ENCODE assay signal across 15 cellular contexts in the genomic region with DNA sequence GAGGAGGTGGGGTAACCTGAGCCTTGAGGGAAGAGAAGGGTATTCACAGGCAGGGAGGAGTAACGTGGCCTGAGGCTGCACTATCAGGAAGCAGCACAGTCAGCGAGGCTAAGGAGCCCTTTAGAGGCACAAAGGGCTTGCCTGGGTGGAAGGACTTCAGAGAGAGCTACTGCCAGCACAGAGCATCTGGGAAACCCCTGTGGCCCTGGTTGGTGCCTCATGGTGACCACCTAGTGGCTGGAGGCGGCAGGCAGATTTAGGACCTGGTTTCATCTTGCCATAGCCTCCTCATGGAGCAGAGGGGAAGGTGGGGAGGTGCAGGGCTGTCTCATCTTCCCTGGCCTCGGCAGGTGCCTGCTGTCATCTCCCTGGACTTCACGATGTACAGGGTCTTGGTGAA.
DNase-seq lines count a peak whose midpoint lies in the region; ATAC-seq lines count a peak whose summit lies in the region.
"Had no signal": no experiment of that assay in that cellular context is flagged by ENCODE, and none has a peak within 500 bp of the region (broad histone marks: within the 10 kb centered on the region; RNA-seq: fewer than 3 reads in every experiment).

No MANE protein-coding gene starts in this region.

- no peak overlapping the region for H3K4me3 Mint-ChIP-seq in activated CD4-positive, alpha-beta memory T cell treated with anti-CD3 and anti-CD28 coated beads, Interleukin-2, amount 10 ng/mL, durations not matched to agents 7 days and 5 days
- no peak overlapping the region for H3K4me3 Mint-ChIP-seq in activated CD4-positive, alpha-beta memory T cell treated with anti-CD3 and anti-CD28 coated beads for 36 hours
- H3K4me3 Mint-ChIP-seq: activated CD8-positive, alpha-beta T cell treated with anti-CD3 and anti-CD28 coated beads for 36 hours; activated T-helper 1 cell treated with anti-CD3 and anti-CD28 coated beads, Interleukin-12 subunit alpha, Interleukin-12 subunit beta, Interleukin-2, Interleukin-4 antibody, amounts not matched to agents 30 ng/mL and 10 ng/mL and 1 ng/mL, durations not matched to agents 14 hours and 24 hours and 36 hours; nephron progenitor cell had no signal

- POLR2A ChIA-PET in activated CD4-positive, alpha-beta memory T cell treated with anti-CD3 and anti-CD28 coated beads, Interleukin-2, amount 10 ng/mL, durations not matched to agents 7 days and 5 days (lab: Charles Lee) = no interaction called here
- POLR2A ChIA-PET in activated CD4-positive, alpha-beta memory T cell treated with anti-CD3 and anti-CD28 coated beads for 36 hours (lab: Charles Lee) = no interaction called here

- no peaks in the 10 kb centered on the region for H3K4me1 Mint-ChIP-seq in activated CD4-positive, alpha-beta memory T cell treated with anti-CD3 and anti-CD28 coated beads, Interleukin-2, amount 10 ng/mL, durations not matched to agents 7 days and 5 days
- peaks cover 3% of the 10 kb centered on the region for H3K4me1 Mint-ChIP-seq in activated CD4-positive, alpha-beta memory T cell treated with anti-CD3 and anti-CD28 coated beads for 36 hours (ENCODE audit: low read depth)

- H3K36me3 Mint-ChIP-seq in activated CD4-positive, alpha-beta memory T cell treated with anti-CD3 and anti-CD28 coated beads, Interleukin-2, amount 10 ng/mL, durations not matched to agents 7 days and 5 days (ENCODE audit: low read depth) = no peaks in the 10 kb centered on the region
- no peaks in the 10 kb centered on the region for H3K36me3 Mint-ChIP-seq in activated CD4-positive, alpha-beta memory T cell treated with anti-CD3 and anti-CD28 coated beads for 36 hours

- no peaks in the 10 kb centered on the region for H3K27me3 Mint-ChIP-seq in activated CD4-positive, alpha-beta memory T cell treated with anti-CD3 and anti-CD28 coated beads, Interleukin-2, amount 10 ng/mL, durations not matched to agents 7 days and 5 days
- peaks cover 8% of the 10 kb centered on the region for H3K27me3 Mint-ChIP-seq in activated CD4-positive, alpha-beta memory T cell treated with anti-CD3 and anti-CD28 coated beads for 36 hours

- no peak overlapping the region for H3K27ac Mint-ChIP-seq in activated CD4-positive, alpha-beta memory T cell treated with anti-CD3 and anti-CD28 coated beads, Interleukin-2, amount 10 ng/mL, durations not matched to agents 7 days and 5 days
- no peak overlapping the region for H3K27ac Mint-ChIP-seq in activated CD4-positive, alpha-beta memory T cell treated with anti-CD3 and anti-CD28 coated beads for 36 hours
- H3K27ac Mint-ChIP-seq: activated CD8-positive, alpha-beta T cell treated with anti-CD3 and anti-CD28 coated beads for 36 hours; activated T-helper 1 cell treated with anti-CD3 and anti-CD28 coated beads, Interleukin-12 subunit alpha, Interleukin-12 subunit beta, Interleukin-2, Interleukin-4 antibody, amounts not matched to agents 30 ng/mL and 10 ng/mL and 1 ng/mL, durations not matched to agents 14 hours and 24 hours and 36 hours; nephron progenitor cell had no signal

- ATAC-seq in GM21447 (IDR thresholded peaks at IDR 0.05; ENCODE audit: unreplicated experiment) = no peak
- ATAC-seq: activated CD8-positive, alpha-beta T cell treated with anti-CD3 and anti-CD28 coated beads for 36 hours; gastrocnemius medialis; SK-N-SH treated with all-trans-retinoic acid at 6 μM for 48 hours had no signal

- H3K9me3 Mint-ChIP-seq in activated CD4-positive, alpha-beta memory T cell treated with anti-CD3 and anti-CD28 coated beads, Interleukin-2, amount 10 ng/mL, durations not matched to agents 7 days and 5 days = no peaks in the 10 kb centered on the region
- H3K9me3 Mint-ChIP-seq in activated CD4-positive, alpha-beta memory T cell treated with anti-CD3 and anti-CD28 coated beads for 36 hours = no peaks in the 10 kb centered on the region
- H3K9me3 Mint-ChIP-seq: activated CD8-positive, alpha-beta T cell treated with anti-CD3 and anti-CD28 coated beads for 36 hours; activated T-helper 1 cell treated with anti-CD3 and anti-CD28 coated beads, Interleukin-12 subunit alpha, Interleukin-12 subunit beta, Interleukin-2, Interleukin-4 antibody, amounts not matched to agents 30 ng/mL and 10 ng/mL and 1 ng/mL, durations not matched to agents 14 hours and 24 hours and 36 hours; nephron progenitor cell had no signal

- CTCF ChIA-PET in activated CD4-positive, alpha-beta memory T cell treated with anti-CD3 and anti-CD28 coated beads, Interleukin-2, amount 10 ng/mL, durations not matched to agents 7 days and 5 days (lab: Charles Lee) = no interaction called here
- CTCF ChIA-PET in activated CD4-positive, alpha-beta memory T cell treated with anti-CD3 and anti-CD28 coated beads for 36 hours (lab: Charles Lee) = no interaction called here

- intact Hi-C loops in activated CD4-positive, alpha-beta memory T cell treated with anti-CD3 and anti-CD28 coated beads for 36 hours (cut with micrococcal nuclease) = no loop called here

- DNase-seq in activated effector memory CD4-positive, alpha-beta T cell treated with anti-CD3 and anti-CD28 coated beads, Interleukin-2, amount 50 U/mL, for 16 hours = peak; percentile 33
- DNase-seq in activated effector memory CD4-positive, alpha-beta T cell treated with Interleukin-2 at 50 U/mL for 16 hours = no peak
- peak; percentile 22 for DNase-seq in NAMALWA (ENCODE audit: low spot score)
- DNase-seq in cerebellar cortex (ENCODE audit: low spot score) = peak; percentile 11
- DNase-seq in NCI-H187 treated with DMSO at 0.1 percent for 48 hours (lab: John Stamatoyannopoulos, UW) = no peak
- DNase-seq in activated CD4-positive, alpha-beta memory T cell treated with anti-CD3 and anti-CD28 coated beads, Interleukin-2, amount 10 ng/mL, durations not matched to agents 7 days and 5 days = no peak
- DNase-seq in activated CD4-positive, alpha-beta memory T cell treated with anti-CD3 and anti-CD28 coated beads for 36 hours = no peak
- DNase-seq: activated CD8-positive, alpha-beta T cell treated with anti-CD3 and anti-CD28 coated beads for 36 hours; amygdala; gastrocnemius medialis; NCI-H2171 treated with DMSO at 0.1 percent for 48 hours; nephron progenitor cell had no signal

Comparison
In these comparisons a context has a peak if more than half of its experiments do, and no peak if none do; other contexts are left out.
1. DNase-seq: peak in activated effector memory CD4-positive, alpha-beta T cell treated with anti-CD3 and anti-CD28 coated beads, Interleukin-2, amount 50 U/mL, for 16 hours (single experiment), NAMALWA (single experiment) and cerebellar cortex (single experiment); none in activated effector memory CD4-positive, alpha-beta T cell treated with Interleukin-2 at 50 U/mL for 16 hours (single experiment), NCI-H187 treated with DMSO at 0.1 percent for 48 hours (single experiment), activated CD4-positive, alpha-beta memory T cell treated with anti-CD3 and anti-CD28 coated beads, Interleukin-2, amount 10 ng/mL, durations not matched to agents 7 days and 5 days (single experiment) and activated CD4-positive, alpha-beta memory T cell treated with anti-CD3 and anti-CD28 coated beads for 36 hours (single experiment).